12 cellular contexts compared by ENCODE assay signal in the genomic region with DNA sequence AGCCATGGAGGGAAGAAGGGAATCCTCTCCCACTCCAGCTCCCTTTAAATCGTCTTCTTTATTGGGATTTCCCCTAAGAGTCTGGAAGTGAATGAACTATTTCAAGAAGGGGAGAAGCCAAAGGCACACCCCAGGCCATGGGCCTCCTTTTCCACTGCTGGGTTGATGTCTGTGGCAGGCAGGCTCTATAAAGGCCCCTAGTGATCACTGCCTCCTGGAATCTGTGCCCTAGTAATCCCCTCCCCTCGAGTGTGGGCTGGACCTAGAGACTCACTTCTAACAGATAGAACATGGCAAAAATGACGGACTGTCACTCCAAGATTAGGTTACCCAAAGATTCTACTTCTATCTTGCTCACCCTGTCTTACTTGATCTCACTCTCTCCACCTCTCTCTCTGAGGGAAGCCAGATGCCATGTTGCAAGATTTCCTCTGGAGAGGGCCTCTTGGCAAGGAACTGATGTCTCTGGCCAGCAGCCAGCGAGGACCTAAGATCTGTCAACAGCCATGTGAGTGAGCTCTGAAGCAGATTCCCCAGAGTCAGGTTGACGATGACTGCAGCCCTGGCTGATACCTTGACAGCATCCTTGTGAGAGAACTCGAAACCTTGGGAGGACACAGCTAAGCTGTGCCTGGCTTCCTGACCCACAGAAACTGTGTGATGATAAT.
DNase-seq lines count a peak whose midpoint lies in the region; ATAC-seq and TF ChIP-seq lines count a peak whose summit lies in the region.
"Had no signal": no experiment of that assay in that cellular context is flagged by ENCODE, and none has a peak within 500 bp of the region (broad histone marks: within the 10 kb centered on the region; RNA-seq: fewer than 3 reads in every experiment).

No MANE protein-coding gene starts in this region.

- TF ChIP-seq EP300 in stomach (IDR thresholded peaks at IDR 0.05) (no peak), gastroesophageal sphincter (IDR thresholded peaks at IDR 0.05) (no peak)

- H3K9me3 ChIP-seq in hepatocyte (ENCODE audit: low read depth) (no peaks in the 10 kb centered on the region), stomach (no peaks in the 10 kb centered on the region), gastroesophageal sphincter (peaks cover 0 to under 1% (median 0%) of the 10 kb centered on the region in 3 donors)
- H3K9me3 ChIP-seq: prostate gland had no signal

- no peak overlapping the region for H3K4me2 ChIP-seq in hepatocyte

- H2AFZ ChIP-seq in hepatocyte, result no peak overlapping the region

- intact Hi-C loops in stomach (cut with DNase I; ENCODE audit: low total_unique reads), result no loop called here

- 59% methylated on average over 6 of the region's 6 CpGs for WGBS in hepatocyte (ENCODE audit: low lambda C conversion rate, missing lambda C conversion rate)
- 54 to 68% (median 66%) methylated on average over 6 of the region's 6 CpGs for WGBS in stomach, 5 donors
- 33 to 57% methylated on average over 1 to 3 of the region's 6 CpGs for WGBS in gastroesophageal sphincter (ENCODE audit: low coverage in 1 of 2), 2 donors

- TF ChIP-seq POLR2A in stomach (IDR thresholded peaks at IDR 0.05) (no peak), gastroesophageal sphincter (IDR thresholded peaks at IDR 0.05) (no peak)

- TF ChIP-seq CTCF in hepatocyte (IDR thresholded peaks at IDR 0.05; ENCODE audit: poor library complexity) (no peak), stomach (IDR thresholded peaks at IDR 0.05) (no peak), GM10266 (IDR thresholded peaks at IDR 0.05; ENCODE audit: control insufficient read depth, insufficient read depth, low read depth, missing control alignments) (no peak), gastroesophageal sphincter (IDR thresholded peaks at IDR 0.05) (no peak)

- H3K27ac ChIP-seq in hepatocyte (no peak overlapping the region), stomach (no peak overlapping the region), gastroesophageal sphincter (peak overlapping the region in 1 of 4 donors; percentile 55)
- H3K27ac ChIP-seq: prostate gland had no signal

- no peaks in the 10 kb centered on the region for H3K36me3 ChIP-seq in hepatocyte (replicated peaks; ENCODE audit: insufficient read depth, low read depth)
- no peaks in the 10 kb centered on the region for H3K36me3 ChIP-seq in stomach
- H3K36me3 ChIP-seq in gastroesophageal sphincter, result no peaks in the 10 kb centered on the region
- H3K36me3 ChIP-seq: prostate gland had no signal

- peak; percentile 23 for DNase-seq in NCI-H1092 (lab: John Stamatoyannopoulos, UW)
- DNase-seq in amniotic epithelial cell (ENCODE audit: low read depth), result peak; percentile 97
- peak; percentile 77 for DNase-seq in hepatocyte (ENCODE audit: low spot score)
- peak; percentile 35 for DNase-seq in stomach
- no peak for DNase-seq in GM10266 (ENCODE audit: extremely low spot score)
- DNase-seq: activated naive CD4-positive, alpha-beta T cell treated with anti-CD3 and anti-CD28 coated beads, Interleukin-2, amount 10 ng/mL, durations not matched to agents 7 days and 5 days; DND-41; immature natural killer cell had no signal

- H3K4me3 ChIP-seq in hepatocyte, result no peak overlapping the region
- H3K4me3 ChIP-seq in stomach, result no peak overlapping the region
- no peak overlapping the region for H3K4me3 ChIP-seq in gastroesophageal sphincter
- H3K4me3 ChIP-seq: prostate gland had no signal

- H3K79me2 ChIP-seq in hepatocyte, result no peaks in the 10 kb centered on the region

- H3K27me3 ChIP-seq in hepatocyte (no peaks in the 10 kb centered on the region), stomach (no peaks in the 10 kb centered on the region), gastroesophageal sphincter (no peaks in the 10 kb centered on the region)

- ATAC-seq in GM21390 (IDR thresholded peaks at IDR 0.05; ENCODE audit: unreplicated experiment) (no peak), gastroesophageal sphincter (no peak), GM18502 (IDR thresholded peaks at IDR 0.05; ENCODE audit: poor library complexity, unreplicated experiment) (no peak)

- no peaks in the 10 kb centered on the region for H3K9me2 ChIP-seq in hepatocyte (replicated peaks; ENCODE audit: insufficient read depth)

- H3K4me1 ChIP-seq in hepatocyte (ENCODE audit: insufficient read depth) (no peaks in the 10 kb centered on the region), stomach (peaks cover 0 to 18% (median 0%) of the 10 kb centered on the region in 4 donors), gastroesophageal sphincter (peaks cover 0 to 27% (median 0%) of the 10 kb centered on the region in 3 donors)
- H3K4me1 ChIP-seq: prostate gland had no signal

- no peaks in the 10 kb centered on the region for H4K20me1 ChIP-seq in hepatocyte (ENCODE audit: insufficient read depth, poor library complexity, severe bottlenecking)
